In genomic region chr16:1010815-1011214, GRCh38 we compare ENCODE assay signal across 15 cellular contexts. TPM values are rescaled to one million over a fixed set of nuclear protein-coding genes. Genes with fewer than 3 reads are reported as not detected.
DNase-seq lines count a peak whose midpoint lies in the region; ATAC-seq and TF ChIP-seq lines count a peak whose summit lies in the region.
"Had no signal": no experiment of that assay in that cellular context is flagged by ENCODE, and none has a peak within 500 bp of the region (broad histone marks: within the 10 kb centered on the region; RNA-seq: fewer than 3 reads in every experiment).

No MANE protein-coding gene starts in this region.

- H3K4me1 ChIP-seq in SJCRH30 = peaks cover 37% of the 10 kb centered on the region

- no peaks in the 10 kb centered on the region for H3K4me1 Mint-ChIP-seq in endothelial cell (ENCODE audit: unreplicated experiment)
- H3K4me1 Mint-ChIP-seq: GM23338 had no signal

- H3K36me3 ChIP-seq in H7 (replicated peaks; ENCODE audit: control insufficient read depth, insufficient read depth, low read length) (no peaks in the 10 kb centered on the region), SJCRH30 (no peaks in the 10 kb centered on the region)

- no peak overlapping the region for H3K27ac Mint-ChIP-seq in endothelial cell (ENCODE audit: unreplicated experiment)
- H3K27ac Mint-ChIP-seq: GM23338 had no signal

- no peaks in the 10 kb centered on the region for H3K27me3 Mint-ChIP-seq in endothelial cell (ENCODE audit: unreplicated experiment)

- H3K9me3 ChIP-seq in SJCRH30 (replicated peaks) = no peaks in the 10 kb centered on the region

- no peaks in the 10 kb centered on the region for H3K9me3 Mint-ChIP-seq in endothelial cell (ENCODE audit: unreplicated experiment)
- H3K9me3 Mint-ChIP-seq: GM23338 had no signal

- TF ChIP-seq CTCF in endothelial cell (IDR thresholded peaks at IDR 0.05; ENCODE audit: unreplicated experiment) = no peak

- H3K27ac ChIP-seq in SJCRH30 = peak overlapping the region; percentile 40

- ATAC-seq in HG02610 (IDR thresholded peaks at IDR 0.05; ENCODE audit: unreplicated experiment) = no peak
- ATAC-seq in GM18867 (IDR thresholded peaks at IDR 0.05; ENCODE audit: unreplicated experiment) = no peak

- H3K27me3 ChIP-seq in H7 (ENCODE audit: control insufficient read depth, insufficient read depth, low read length) (no peaks in the 10 kb centered on the region), SJCRH30 (no peaks in the 10 kb centered on the region)

- H3K36me3 Mint-ChIP-seq in endothelial cell (ENCODE audit: low read depth, unreplicated experiment) = no peaks in the 10 kb centered on the region
- H3K36me3 Mint-ChIP-seq: CD4-positive, alpha-beta memory T cell had no signal

- H3K4me3 Mint-ChIP-seq in endothelial cell (ENCODE audit: unreplicated experiment) = peak overlapping the region; percentile 31
- H3K4me3 Mint-ChIP-seq: CD4-positive, alpha-beta memory T cell; GM23338 had no signal

- DNase-seq in H7 (peak; percentile 67), SJCRH30 (peak; percentile 52 to 57), endothelial cell (ENCODE audit: low spot score) (no peak), DMS114 treated with DMSO at 0.1 percent for 48 hours (lab: John Stamatoyannopoulos, UW; ENCODE audit: unreplicated experiment) (no peak)
- DNase-seq: 8988T, C1 segment of cervical spinal cord, Calu3, COR-L47, DMS153, DND-41, HCEC 1CT had no signal

- H3K4me3 ChIP-seq in H7 (ENCODE audit: insufficient read depth, low read depth, low read length) (no peak overlapping the region), SJCRH30 (peak overlapping the region; percentile 52)
- H3K4me3 ChIP-seq: GM23338 had no signal

RNA-seq across cellular contexts. Expression of gene SOX8, which starts 29.2 kb away (rescaled TPM):
- 10.0 and 12.8 TPM in 2 replicates for total RNA-seq in H7 (2014; rRNA removed; shearing (Covaris generic))
- 141 and 144 TPM in 2 replicates for total RNA-seq in SJCRH30 (2014; rRNA removed; shearing (Covaris generic))
- total RNA-seq in endothelial cell (ENCODE audit: unreplicated experiment) = 4.3 TPM

RNA-seq across cellular contexts. Expression of gene LMF1, which starts 40.0 kb away (rescaled TPM):
- 7.1 and 9.5 TPM in 2 replicates for total RNA-seq in H7 (2014; rRNA removed; shearing (Covaris generic))
- 2.3 and 2.7 TPM in 2 replicates for total RNA-seq in SJCRH30 (2014; rRNA removed; shearing (Covaris generic))
- total RNA-seq in endothelial cell (ENCODE audit: unreplicated experiment) = 21.7 TPM

Comparison
In these comparisons a context has a peak if more than half of its experiments do, and no peak if none do; other contexts are left out.
1. DNase-seq: peak in H7 (single experiment) and SJCRH30 (2 of 2); none in endothelial cell (single experiment) and DMS114 treated with DMSO at 0.1 percent for 48 hours (single experiment).
2. RNA of gene SOX8, which starts 29.2 kb away (total RNA-seq): 141 to 144 TPM in SJCRH30; 10.0 to 12.8 TPM in H7 and 4.3 TPM in endothelial cell (single experiment); every median in the first group is over 10 times any median in the second.